In genomic region chr6:132017921-132018320, GRCh38 we compare ENCODE assay signal across 15 cellular contexts.
DNase-seq lines count a peak whose midpoint lies in the region; TF ChIP-seq lines count a peak whose summit lies in the region.
"Had no signal": no experiment of that assay in that cellular context is flagged by ENCODE, and none has a peak within 500 bp of the region (broad histone marks: within the 10 kb centered on the region; RNA-seq: fewer than 3 reads in every experiment).

No MANE protein-coding gene starts in this region.

- POLR2A ChIA-PET in PC-9 (lab: Charles Lee; ENCODE audit: unreplicated experiment) = no interaction called here
- POLR2A ChIA-PET in Caco-2 (lab: Charles Lee) = no interaction called here

- peaks cover 0 to 3% (median 0%) of the 10 kb centered on the region in 11 experiments; a peak in 1 of 22 replicates for H3K36me3 ChIP-seq in BLaER1 treated with 17β-estradiol and CSF1 and Interleukin-3, amounts not matched to agents 10 nM and 100 nM
- no peaks in the 10 kb centered on the region for H3K36me3 ChIP-seq in PC-9 (ENCODE audit: low read depth)
- no peaks in the 10 kb centered on the region for H3K36me3 ChIP-seq in neural cell (ENCODE audit: insufficient read depth, low read length)
- no peaks in the 10 kb centered on the region for H3K36me3 ChIP-seq in Caco-2 (ENCODE audit: control insufficient read depth, insufficient read depth, low read length)

- TF ChIP-seq CTCF in PC-9 (conservative IDR thresholded peaks at IDR 0.05) = no peak
- no peak for TF ChIP-seq CTCF in neural cell (IDR thresholded peaks at IDR 0.05; ENCODE audit: poor library complexity, severe bottlenecking)
- TF ChIP-seq CTCF in Caco-2 (IDR thresholded peaks at IDR 0.05; ENCODE audit: insufficient read depth in 1 of 2, low read depth in 1 of 2, low read length in 1 of 2, severe bottlenecking in 1 of 2, unreplicated experiment in 1 of 2) = no peak

- peak; percentile 70 for TF ChIP-seq EP300 in neural cell (conservative IDR thresholded peaks at IDR 0.05; ENCODE audit: poor library complexity, severe bottlenecking)

- no peaks in the 10 kb centered on the region for H4K20me1 ChIP-seq in BLaER1 treated with 17β-estradiol and CSF1 and Interleukin-3, amounts not matched to agents 10 nM and 100 nM
- H4K20me1 ChIP-seq in PC-9 (ENCODE audit: insufficient read depth) (no peaks in the 10 kb centered on the region), neural cell (ENCODE audit: insufficient read depth) (no peaks in the 10 kb centered on the region)

- no peak overlapping the region; a peak in 2 of 20 replicates for H3K4me3 ChIP-seq in BLaER1 treated with 17β-estradiol and CSF1 and Interleukin-3, amounts not matched to agents 10 nM and 100 nM
- H3K4me3 ChIP-seq in PC-9 (no peak overlapping the region), neural cell (ENCODE audit: low read length) (no peak overlapping the region), Caco-2 (ENCODE audit: low read depth, low read length) (no peak overlapping the region)
- H3K4me3 ChIP-seq: GM12878 had no signal

- no peak overlapping the region for H3K4me3 Mint-ChIP-seq in Caco-2 (ENCODE audit: unreplicated experiment)
- H3K4me3 Mint-ChIP-seq: CD4-positive, alpha-beta T cell; H9 had no signal

- H3K9ac ChIP-seq in BLaER1 treated with 17β-estradiol and CSF1 and Interleukin-3, amounts not matched to agents 10 nM and 100 nM = peak overlapping the region in 3 of 11 experiments; percentile 23 to 64 (median 35); a peak in 4 of 22 replicates
- H3K9ac ChIP-seq in neural cell (ENCODE audit: low read length) = no peak overlapping the region

- peaks cover 21% of the 10 kb centered on the region for H3K4me1 Mint-ChIP-seq in Caco-2 (ENCODE audit: low read depth, unreplicated experiment)

- intact Hi-C loops in PC-9 (cut with micrococcal nuclease; ENCODE audit: unreplicated experiment) (no loop called here), Caco-2 (cut with micrococcal nuclease; ENCODE audit: unreplicated experiment) (no loop called here)

- DNase-seq in MV-4-11 (lab: John Stamatoyannopoulos, UW) (peak; percentile 89), PC-9 (no peak), mesenteric fat pad (ENCODE audit: low spot score) (no peak), Caco-2 (no peak)
- no peak for DNase-seq in stimulated activated CD4-positive, alpha-beta T cell treated with anti-CD3 and anti-CD28 coated beads, Interleukin-15, amount 100 ng/mL, for 24 hours
- DNase-seq: 8988T; AML-193; C1 segment of cervical spinal cord; CD4-positive, alpha-beta T cell; DMS79; GOT3; H9 had no signal

- peaks cover 0 to 44% (median 32%) of the 10 kb centered on the region in 10 experiments; a peak in 16 of 20 replicates for H3K4me1 ChIP-seq in BLaER1 treated with 17β-estradiol and CSF1 and Interleukin-3, amounts not matched to agents 10 nM and 100 nM
- H3K4me1 ChIP-seq in PC-9 (replicated peaks; ENCODE audit: insufficient read depth) (no peaks in the 10 kb centered on the region), Caco-2 (peaks cover 28% of the 10 kb centered on the region)

- H3K4me2 ChIP-seq in BLaER1 treated with 17β-estradiol and CSF1 and Interleukin-3, amounts not matched to agents 10 nM and 100 nM = peak overlapping the region in 9 of 11 experiments; percentile 19 to 80 (median 62); a peak in 16 of 22 replicates
- H3K4me2 ChIP-seq in PC-9 (no peak overlapping the region), neural cell (ENCODE audit: low read length) (no peak overlapping the region)

- H3K27me3 Mint-ChIP-seq in Caco-2 (ENCODE audit: insufficient read depth, unreplicated experiment) = no peaks in the 10 kb centered on the region

- peaks cover 3 to 48% (median 20%) of the 10 kb centered on the region in 11 experiments; a peak in 14 of 22 replicates for H3K9me3 ChIP-seq in BLaER1 treated with 17β-estradiol and CSF1 and Interleukin-3, amounts not matched to agents 10 nM and 100 nM (replicated peaks in 1 of 11)
- no peaks in the 10 kb centered on the region for H3K9me3 ChIP-seq in PC-9 (ENCODE audit: insufficient read depth, low read depth)
- H3K9me3 ChIP-seq in neural cell (ENCODE audit: low read length) = no peaks in the 10 kb centered on the region
- H3K9me3 ChIP-seq in Caco-2 = 0 out of 2 replicates have a peak, but pooled peaks cover 3% of the 10 kb centered on the region

- CTCF ChIA-PET in PC-9 (lab: Charles Lee) = no interaction called here
- CTCF ChIA-PET in Caco-2 (lab: Charles Lee) = no interaction called here

- H3K27ac ChIP-seq in BLaER1 treated with 17β-estradiol and CSF1 and Interleukin-3, amounts not matched to agents 10 nM and 100 nM = peak overlapping the region in 6 of 11 experiments; percentile 59 to 86 (median 68); a peak in 12 of 22 replicates
- H3K27ac ChIP-seq in PC-9 (no peak overlapping the region), neural cell (ENCODE audit: low read length) (peak overlapping the region; percentile 34)

- no peaks in the 10 kb centered on the region for H3K9me3 Mint-ChIP-seq in Caco-2 (ENCODE audit: unreplicated experiment)
- H3K9me3 Mint-ChIP-seq: CD4-positive, alpha-beta T cell; H9 had no signal

- no peak for TF ChIP-seq RAD21 in neural cell (conservative IDR thresholded peaks at IDR 0.05)

- H3K79me2 ChIP-seq in PC-9 (ENCODE audit: low read depth) = no peaks in the 10 kb centered on the region
- no peaks in the 10 kb centered on the region for H3K79me2 ChIP-seq in neural cell (replicated peaks; ENCODE audit: insufficient read depth, low read length)

- BruUV-seq in PC-9 (replicated peaks; lab: Mats Ljungman, UMichigan) (no TSS peak), Caco-2 (replicated peaks; lab: Mats Ljungman, UMichigan) (no TSS peak)

- no peaks in the 10 kb centered on the region for H3K36me3 Mint-ChIP-seq in Caco-2 (ENCODE audit: insufficient read depth, unreplicated experiment)

- H3K27me3 ChIP-seq in BLaER1 treated with 17β-estradiol and CSF1 and Interleukin-3, amounts not matched to agents 10 nM and 100 nM = no peaks in the 10 kb centered on the region
- no peaks in the 10 kb centered on the region for H3K27me3 ChIP-seq in PC-9 (ENCODE audit: insufficient read depth, low read depth)
- H3K27me3 ChIP-seq in neural cell (ENCODE audit: insufficient read depth, low read depth, low read length) = no peaks in the 10 kb centered on the region
- H3K27me3 ChIP-seq in Caco-2 (replicated peaks; ENCODE audit: control insufficient read depth, insufficient read depth, low read length) = no peaks in the 10 kb centered on the region

- H2AFZ ChIP-seq in PC-9 (0 out of 2 replicates have a peak overlapping the region, but pooled peaks have one; percentile 15), neural cell (ENCODE audit: low read depth, low read length) (no peak overlapping the region)

- H3K9me2 ChIP-seq in PC-9 (ENCODE audit: insufficient read depth) (no peaks in the 10 kb centered on the region), neural cell (ENCODE audit: insufficient read depth, low read length) (no peaks in the 10 kb centered on the region)

- no peak overlapping the region for H3K27ac Mint-ChIP-seq in Caco-2 (ENCODE audit: unreplicated experiment)
- H3K27ac Mint-ChIP-seq: CD4-positive, alpha-beta T cell; H9 had no signal

- H3F3A ChIP-seq in PC-9 (ENCODE audit: insufficient read depth, low read depth) (no peaks in the 10 kb centered on the region), neural cell (ENCODE audit: insufficient read depth, low read length, poor library complexity, severe bottlenecking) (peaks cover 3% of the 10 kb centered on the region)

TF ChIP-seq in neural cell, 6 proteins besides CTCF, POLR2A, EP300 and RAD21:
- TF ChIP-seq POLR2AphosphoS5 (IDR thresholded peaks at IDR 0.05) (peak; percentile 72), REST (IDR thresholded peaks at IDR 0.05; ENCODE audit: borderline replicate concordance) (peak; percentile 87), MXI1 (conservative IDR thresholded peaks at IDR 0.05; ENCODE audit: poor library complexity, severe bottlenecking) (no peak)

Comparison
In these comparisons a context has a peak if more than half of its experiments do, and no peak if none do; other contexts are left out.
1. H3K4me2 ChIP-seq: peak in BLaER1 treated with 17β-estradiol and CSF1 and Interleukin-3, amounts not matched to agents 10 nM and 100 nM (9 of 11); none in PC-9 (single experiment) and neural cell (single experiment).